23 cellular contexts compared by ENCODE assay signal in the genomic region with DNA sequence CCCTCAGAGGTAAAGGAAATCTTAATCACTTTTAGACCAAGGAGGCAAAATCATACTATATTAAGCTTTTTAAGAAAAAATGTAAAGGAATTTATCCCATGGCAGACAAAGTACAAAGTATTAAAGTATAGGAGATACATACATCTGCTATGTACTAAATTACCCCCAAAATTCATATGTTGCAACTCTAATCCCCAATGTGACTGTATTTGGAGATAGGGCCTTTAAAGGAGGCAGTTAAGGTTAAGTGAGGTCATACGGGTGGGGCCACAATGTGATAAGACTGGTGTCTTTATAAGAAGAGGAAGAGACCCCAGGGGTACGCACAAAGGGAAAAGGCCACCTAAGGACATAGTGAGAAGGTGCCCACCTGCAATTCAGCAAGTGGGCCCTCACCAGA.
"Had no signal": no experiment of that assay in that cellular context is flagged by ENCODE, and none has a peak within 500 bp of the region (broad histone marks: within the 10 kb centered on the region; RNA-seq: fewer than 3 reads in every experiment).

No MANE protein-coding gene starts in this region.

- H3K27ac ChIP-seq: RWPE1 had no signal

- DNase-seq: KBM-7, MV-4-11, NCI-H1092, NCI-H1105 treated with DMSO at 0.1 percent for 48 hours, NCI-H1417 treated with DMSO at 0.1 percent for 48 hours, NCI-H146, NCI-H1694 treated with DMSO at 0.1 percent for 48 hours, NCI-H1930, NCI-H2081, NCI-H2107, NCI-H226, NCI-H446, NCI-H510A, NCI-H524 treated with DMSO at 0.1 percent for 48 hours, NCI-H69, NCI-H774, PC-3, SHP77, SK-N-SH, SW 1271, T-cell had no signal

- H3K9ac ChIP-seq: SK-N-SH had no signal

- H3K4me2 ChIP-seq: SK-N-SH had no signal

- H3K9me3 ChIP-seq: SK-N-SH had no signal

- ATAC-seq: Panc1, PC-3, T-cell had no signal
